8 cellular contexts compared by ENCODE assay signal in genomic region chr19:52369463-52370340, GRCh38. TPM values are rescaled to one million over a fixed set of nuclear protein-coding genes. Genes with fewer than 3 reads are reported as not detected.
DNase-seq lines count a peak whose midpoint lies in the region; ATAC-seq and TF ChIP-seq lines count a peak whose summit lies in the region.

TSS of gene ZNF880 (plus strand) at chr19:52369923. CDS start at chr19:52369966, 43 bp downstream.

- peaks cover 14% of the 10 kb centered on the region for H3K9me3 Mint-ChIP-seq in natural killer cell treated with Interleukin-12 subunit alpha and Interleukin-12 subunit beta and Interleukin-15 and Interleukin-18, amount 100 ng/mL, for 72 hours
- H3K9me3 Mint-ChIP-seq in stimulated activated naive B cell treated with anti-CD40 and anti-IgM and Interleukin-4, amounts not matched to agents 10 μg/mL and 1 μg/mL and 100 μg/mL, for 72 hours = peaks cover 18 to 23% of the 10 kb centered on the region in 2 donors

- peaks cover 13% of the 10 kb centered on the region; the same call in 1 of the 2 replicates for H3K9me3 ChIP-seq in Panc1 (ENCODE audit: control insufficient read depth, insufficient read depth, low read depth, low read length)

- POLR2A ChIA-PET in Panc1 (lab: Charles Lee) = interaction anchor here (0.5 kb wide), 1 partner anchor 129 kb away, joined by 6 read pairs; no protein-coding TSS in a partner anchor

- peak within 1 kb of the TSS; percentile 73 to 91 for H3K4me3 ChIP-seq in Panc1 (ENCODE audit: low read depth in 2 of 2, low read length in 2 of 2)
- H3K4me3 ChIP-seq in fibroblast of the aortic adventitia (ENCODE audit: low read depth, low read length) = peak within 1 kb of the TSS; percentile 91

- peak; percentile 92 for DNase-seq in EL
- DNase-seq in Panc1 (ENCODE audit: low read depth, low spot score) = peak; percentile 43
- DNase-seq in activated effector memory CD4-positive, alpha-beta T cell treated with anti-CD3 and anti-CD28 coated beads, Interleukin-2, amount 50 U/mL, for 16 hours = peak; percentile 97
- DNase-seq in fibroblast of the aortic adventitia (ENCODE audit: low read depth) = peak; percentile 90
- peak; percentile 93 for DNase-seq in natural killer cell treated with Interleukin-12 subunit alpha and Interleukin-12 subunit beta and Interleukin-15 and Interleukin-18, amount 100 ng/mL, for 72 hours (ENCODE audit: low spot score)
- peak; percentile 89 for DNase-seq in stimulated activated naive B cell treated with anti-CD40 and anti-IgM and Interleukin-4, amounts not matched to agents 10 μg/mL and 1 μg/mL and 100 μg/mL, for 72 hours

- peak within 1 kb of the TSS; percentile 89 for H3K27ac ChIP-seq in Panc1 (ENCODE audit: low read length)

- no peaks in the 10 kb centered on the region for H3K27me3 Mint-ChIP-seq in natural killer cell treated with Interleukin-12 subunit alpha and Interleukin-12 subunit beta and Interleukin-15 and Interleukin-18, amount 100 ng/mL, for 72 hours
- no peaks in the 10 kb centered on the region for H3K27me3 Mint-ChIP-seq in stimulated activated naive B cell treated with anti-CD40 and anti-IgM and Interleukin-4, amounts not matched to agents 10 μg/mL and 1 μg/mL and 100 μg/mL, for 72 hours

- H3K27ac Mint-ChIP-seq in natural killer cell treated with Interleukin-12 subunit alpha and Interleukin-12 subunit beta and Interleukin-15 and Interleukin-18, amount 100 ng/mL, for 72 hours = peak within 1 kb of the TSS; percentile 97
- H3K27ac Mint-ChIP-seq in stimulated activated naive B cell treated with anti-CD40 and anti-IgM and Interleukin-4, amounts not matched to agents 10 μg/mL and 1 μg/mL and 100 μg/mL, for 72 hours = peak within 1 kb of the TSS; percentile 100

- ATAC-seq in HG02973 (IDR thresholded peaks at IDR 0.05; ENCODE audit: unreplicated experiment) (peak; percentile 77), Panc1 (peak; percentile 99), HG02588 (IDR thresholded peaks at IDR 0.05; ENCODE audit: unreplicated experiment) (no peak)
- peak; percentile 99 to 100 for ATAC-seq in natural killer cell treated with Interleukin-12 subunit alpha and Interleukin-12 subunit beta and Interleukin-15 and Interleukin-18, amount 100 ng/mL, for 72 hours
- ATAC-seq in stimulated activated naive B cell treated with anti-CD40 and anti-IgM and Interleukin-4, amounts not matched to agents 10 μg/mL and 1 μg/mL and 100 μg/mL, for 72 hours (replicated peaks) = peak; percentile 98

- H3K27me3 ChIP-seq in Panc1 (ENCODE audit: control insufficient read depth, insufficient read depth, low read length) = no peaks in the 10 kb centered on the region

- H3K4me3 Mint-ChIP-seq in natural killer cell treated with Interleukin-12 subunit alpha and Interleukin-12 subunit beta and Interleukin-15 and Interleukin-18, amount 100 ng/mL, for 72 hours = peak within 1 kb of the TSS; percentile 97
- peak within 1 kb of the TSS; percentile 97 for H3K4me3 Mint-ChIP-seq in stimulated activated naive B cell treated with anti-CD40 and anti-IgM and Interleukin-4, amounts not matched to agents 10 μg/mL and 1 μg/mL and 100 μg/mL, for 72 hours

- TF ChIP-seq CTCF in Panc1 (IDR thresholded peaks at IDR 0.05) (no peak), fibroblast of the aortic adventitia (IDR thresholded peaks at IDR 0.05; ENCODE audit: insufficient read depth, low read length) (no peak)

- in situ Hi-C loops in Panc1 (cut with HindIII; ENCODE audit: low pct_unique_long_range_greater_than_20kb, low sequenced_read_pairs) = no loop called here

- peaks cover 9 to 10% of the 10 kb centered on the region in 2 donors for H3K4me1 Mint-ChIP-seq in natural killer cell treated with Interleukin-12 subunit alpha and Interleukin-12 subunit beta and Interleukin-15 and Interleukin-18, amount 100 ng/mL, for 72 hours (ENCODE audit: low read depth in 2 of 2)
- peaks cover 6 to 19% of the 10 kb centered on the region in 2 donors for H3K4me1 Mint-ChIP-seq in stimulated activated naive B cell treated with anti-CD40 and anti-IgM and Interleukin-4, amounts not matched to agents 10 μg/mL and 1 μg/mL and 100 μg/mL, for 72 hours

- peaks cover 54% of the 10 kb centered on the region for H3K36me3 Mint-ChIP-seq in natural killer cell treated with Interleukin-12 subunit alpha and Interleukin-12 subunit beta and Interleukin-15 and Interleukin-18, amount 100 ng/mL, for 72 hours
- peaks cover 63 to 64% of the 10 kb centered on the region in 2 donors for H3K36me3 Mint-ChIP-seq in stimulated activated naive B cell treated with anti-CD40 and anti-IgM and Interleukin-4, amounts not matched to agents 10 μg/mL and 1 μg/mL and 100 μg/mL, for 72 hours

- TSS peak; percentile 93 for BruUV-seq in Panc1 (replicated peaks; lab: Mats Ljungman, UMichigan)

- H3K36me3 ChIP-seq in Panc1 (ENCODE audit: control insufficient read depth, insufficient read depth, low read length) = no peaks in the 10 kb centered on the region

- H3K4me1 ChIP-seq in Panc1 (ENCODE audit: control insufficient read depth, insufficient read depth, low read length) = no peaks in the 10 kb centered on the region

- intact Hi-C loops in Panc1 (cut with micrococcal nuclease; ENCODE audit: unreplicated experiment) = no loop called here

- CTCF ChIA-PET in Panc1 (lab: Charles Lee) = interaction anchor here (0.6 kb wide), 1 partner anchor 22 kb away, joined by 3 read pairs; no protein-coding TSS in a partner anchor

RNA-seq across cellular contexts. Expression of gene ZNF880, which starts in this region (rescaled TPM):
- total RNA-seq in Panc1 (2021; ENCODE audit: unreplicated experiment) (10.9 TPM), fibroblast of the aortic adventitia (ENCODE audit: low replicate concordance) (15.2 and 27.3 TPM in 2 replicates)
- 12.1 TPM for polyA plus RNA-seq in Panc1 (2012; ENCODE audit: insufficient read length)
- 10 to 100 TPM in 1 of 2 donors, 1 to 10 TPM in 1; 6.1 to 13.7 TPM for total RNA-seq in natural killer cell treated with Interleukin-12 subunit alpha and Interleukin-12 subunit beta and Interleukin-15 and Interleukin-18, amount 100 ng/mL, for 72 hours

Comparison
In these comparisons a context has a peak if more than half of its experiments do, and no peak if none do; other contexts are left out.
1. DNase-seq: peak in every context shown above with its lines; median percentile 97 in activated effector memory CD4-positive, alpha-beta T cell treated with anti-CD3 and anti-CD28 coated beads, Interleukin-2, amount 50 U/mL, for 16 hours; 93 in natural killer cell treated with Interleukin-12 subunit alpha and Interleukin-12 subunit beta and Interleukin-15 and Interleukin-18, amount 100 ng/mL, for 72 hours; 92 in EL; 90 in fibroblast of the aortic adventitia; 89 in stimulated activated naive B cell treated with anti-CD40 and anti-IgM and Interleukin-4, amounts not matched to agents 10 μg/mL and 1 μg/mL and 100 μg/mL, for 72 hours; 43 in Panc1.